22 cellular contexts compared by ENCODE assay signal in genomic region chr5:108548684-108549596, GRCh38.
"Had no signal": no experiment of that assay in that cellular context is flagged by ENCODE, and none has a peak within 500 bp of the region (broad histone marks: within the 10 kb centered on the region; RNA-seq: fewer than 3 reads in every experiment).

No MANE protein-coding gene starts in this region.

- H3K4me2 ChIP-seq: hepatocyte had no signal

- H3K36me3 ChIP-seq: left lung, upper lobe of left lung had no signal

- H3K27me3 ChIP-seq: hepatocyte, left lung, upper lobe of left lung had no signal

- H3K9me3 ChIP-seq: left lung, upper lobe of left lung had no signal

- H3K79me2 ChIP-seq: hepatocyte had no signal

- H3K4me1 ChIP-seq: foreskin keratinocyte, left lung, upper lobe of left lung had no signal

- ATAC-seq: foreskin keratinocyte, left lung, natural killer cell had no signal

- FAIRE-seq: astrocyte had no signal

- H3K4me3 ChIP-seq: hepatocyte, left lung, lung, upper lobe of left lung had no signal

- H2AFZ ChIP-seq: hepatocyte had no signal

- H3K27ac ChIP-seq: foreskin keratinocyte, hepatocyte, left lung, upper lobe of left lung had no signal

- DNase-seq: activated CD4-positive, alpha-beta memory T cell treated with anti-CD3 and anti-CD28 coated beads for 36 hours; activated CD4-positive, alpha-beta T cell treated with anti-CD3 and anti-CD28 coated beads for 48 hours; activated naive CD4-positive, alpha-beta T cell treated with Interleukin-2 at 50 U/mL for 16 hours; activated naive CD8-positive, alpha-beta T cell treated with anti-CD3 and anti-CD28 coated beads for 36 hours; activated T-cell treated with anti-CD3 and anti-CD28 coated beads, Interleukin-2, amount 50 U/mL, for 48 hours; central memory CD4-positive, alpha-beta T cell; dermis blood vessel endothelial cell; effector CD8-positive, alpha-beta T cell; foreskin keratinocyte; immature natural killer cell; kidney glomerular epithelial cell; left lung; natural killer cell; retina; stimulated activated CD4-positive, alpha-beta T cell treated with anti-CD3 and anti-CD28 coated beads, Interleukin-2, amount 100 ng/mL, for 48 hours; stimulated activated CD8-positive, alpha-beta memory T cell treated with anti-CD3 and anti-CD28 coated beads, Interleukin-4, amount 100 ng/mL, for 48 hours; stimulated activated naive CD4-positive, alpha-beta T cell; T-helper 9 cell; upper lobe of left lung had no signal
